13 cellular contexts compared by ENCODE assay signal in genomic region chr12:91327136-91327535, GRCh38.
DNase-seq lines count a peak whose midpoint lies in the region; ATAC-seq, FAIRE-seq and TF ChIP-seq lines count a peak whose summit lies in the region.
"Had no signal": no experiment of that assay in that cellular context is flagged by ENCODE, and none has a peak within 500 bp of the region (broad histone marks: within the 10 kb centered on the region; RNA-seq: fewer than 3 reads in every experiment).

No MANE protein-coding gene starts in this region.

- no peak overlapping the region for H3K4ac ChIP-seq in mesenchymal stem cell (ENCODE audit: low read depth in 1 of 2, low read length in 2 of 2)

- no peak overlapping the region for H3K23ac ChIP-seq in mesenchymal stem cell (ENCODE audit: low read length in 2 of 2)

- WGBS in mesenchymal stem cell, result 90% methylated on average over 4 of the region's 4 CpGs

- no peaks in the 10 kb centered on the region for H3K9me2 ChIP-seq in Karpas-422 (replicated peaks; ENCODE audit: insufficient read depth, low read length)

- no peaks in the 10 kb centered on the region for H3K9me1 ChIP-seq in endothelial cell of umbilical vein (replicated peaks; ENCODE audit: control insufficient read depth, extremely low read depth, insufficient read depth, low read length)

- TF ChIP-seq CTCF in endothelial cell of umbilical vein (IDR thresholded peaks at IDR 0.05; ENCODE audit: extremely low read depth in 1 of 2, insufficient read depth in 1 of 2, low read depth in 1 of 2, low read length in 2 of 2), result no peak

- no peak for FAIRE-seq in endothelial cell of umbilical vein (lab: Jason Lieb, UNC)

- peak overlapping the region; percentile 69; the same call in 1 of the 2 replicates for H2AFZ ChIP-seq in Karpas-422 (ENCODE audit: low read length)
- H2AFZ ChIP-seq in endothelial cell of umbilical vein (ENCODE audit: low read depth, low read length), result peak overlapping the region; percentile 54
- H2AFZ ChIP-seq in mesenchymal stem cell (ENCODE audit: low read depth, low read length), result no peak overlapping the region

- H2AK5ac ChIP-seq in mesenchymal stem cell (ENCODE audit: low read length, severe bottlenecking), result no peak overlapping the region

- no peak overlapping the region for H3K4me3 ChIP-seq in Karpas-422 (ENCODE audit: low read length)
- H3K4me3 ChIP-seq in endothelial cell of umbilical vein (replicated peaks in 1 of 3; ENCODE audit: insufficient read depth in 1 of 3, low read depth in 1 of 3, low read length in 3 of 3), result no peak overlapping the region
- peak overlapping the region in 1 of 2 experiments; percentile 47 for H3K4me3 ChIP-seq in mesenchymal stem cell (ENCODE audit: insufficient read depth in 1 of 2, low read depth in 1 of 2, low read length in 2 of 2)
- H3K4me3 ChIP-seq in subcutaneous abdominal adipose tissue (ENCODE audit: low read depth in 1 of 5, low read length in 5 of 5), result peak overlapping the region in 1 of 5 donors; percentile 28

- no peak overlapping the region for H3K18ac ChIP-seq in mesenchymal stem cell (ENCODE audit: low read depth in 1 of 2, low read length in 2 of 2)

- intact Hi-C loops in endothelial cell of umbilical vein (cut with micrococcal nuclease), result loop anchor here (2.0 kb wide), 1 partner anchor 218 kb away; no protein-coding TSS in a partner anchor

- H4K20me1 ChIP-seq in Karpas-422 (ENCODE audit: insufficient read depth, low read depth, low read length) (no peaks in the 10 kb centered on the region), endothelial cell of umbilical vein (replicated peaks; ENCODE audit: control insufficient read depth, extremely low read depth, insufficient read depth, low read length) (no peaks in the 10 kb centered on the region)

- DNase-seq in Karpas-422, result no peak
- no peak for DNase-seq in endothelial cell of umbilical vein (ENCODE audit: low read depth, low spot score)
- DNase-seq in mesenchymal stem cell, result no peak
- no peak for DNase-seq in KBM-7
- no peak for DNase-seq in NCI-H2107 (lab: John Stamatoyannopoulos, UW)
- no peak for DNase-seq in occipital lobe (lab: John Stamatoyannopoulos, UW)
- DNase-seq: NCI-H1930 had no signal

- H4K91ac ChIP-seq in mesenchymal stem cell (ENCODE audit: low read length), result no peak overlapping the region

- H3K36me3 ChIP-seq in Karpas-422 (ENCODE audit: insufficient read depth, low read length) (no peaks in the 10 kb centered on the region), endothelial cell of umbilical vein (ENCODE audit: control insufficient read depth in 2 of 2, extremely low read depth in 1 of 2, insufficient read depth in 2 of 2, low read length in 2 of 2) (no peaks in the 10 kb centered on the region), mesenchymal stem cell (ENCODE audit: control insufficient read depth in 1 of 2, insufficient read depth in 2 of 2, low read depth in 1 of 2, low read length in 2 of 2) (no peaks in the 10 kb centered on the region), subcutaneous abdominal adipose tissue (ENCODE audit: control insufficient read depth in 5 of 5, insufficient read depth in 5 of 5, low read length in 5 of 5) (no peaks in the 10 kb centered on the region)

- ATAC-seq in HG02610 (IDR thresholded peaks at IDR 0.05; ENCODE audit: unreplicated experiment), result no peak
- ATAC-seq: activated T-helper 17 cell treated with anti-CD3 and anti-CD28 coated beads, Interleukin-2, amount 50 U/mL, for 72 hours; natural killer cell treated with Interleukin-12 subunit alpha and Interleukin-12 subunit beta and Interleukin-15 and Interleukin-18, amount 100 ng/mL, for 72 hours had no signal

- H3K9ac ChIP-seq in Karpas-422 (ENCODE audit: low read length), result no peak overlapping the region
- no peak overlapping the region for H3K9ac ChIP-seq in endothelial cell of umbilical vein (replicated peaks; ENCODE audit: extremely low read depth, insufficient read depth, low read length)
- peak overlapping the region; percentile 91 for H3K9ac ChIP-seq in mesenchymal stem cell (ENCODE audit: low read length)
- H3K9ac ChIP-seq in subcutaneous abdominal adipose tissue (ENCODE audit: low read length in 5 of 5), result no peak overlapping the region

- peak overlapping the region; percentile 82 for H3K27ac ChIP-seq in Karpas-422 (ENCODE audit: low read length)
- H3K27ac ChIP-seq in endothelial cell of umbilical vein (ENCODE audit: insufficient read depth, low read depth, low read length), result no peak overlapping the region
- H3K27ac ChIP-seq in mesenchymal stem cell (ENCODE audit: low read length, poor library complexity, severe bottlenecking), result no peak overlapping the region
- peak overlapping the region; percentile 8 for H3K27ac ChIP-seq in subcutaneous abdominal adipose tissue (ENCODE audit: low read depth, low read length)
- H3K27ac ChIP-seq: epithelial cell of prostate, VCaP had no signal

- H3K9me3 ChIP-seq in Karpas-422 (ENCODE audit: low read length), result no peaks in the 10 kb centered on the region
- no peaks in the 10 kb centered on the region for H3K9me3 ChIP-seq in endothelial cell of umbilical vein (replicated peaks; ENCODE audit: control insufficient read depth, insufficient read depth, low read length)
- H3K9me3 ChIP-seq in mesenchymal stem cell (ENCODE audit: control insufficient read depth, low read length), result no peaks in the 10 kb centered on the region
- H3K9me3 ChIP-seq in subcutaneous abdominal adipose tissue (ENCODE audit: control insufficient read depth in 5 of 5, low read length in 5 of 5), result no peaks in the 10 kb centered on the region

- BruUV-seq in endothelial cell of umbilical vein (replicated peaks; lab: Mats Ljungman, UMichigan), result no TSS peak

- H2BK15ac ChIP-seq in mesenchymal stem cell (ENCODE audit: low read depth, poor library complexity, severe bottlenecking), result no peak overlapping the region

- no peaks in the 10 kb centered on the region for H3K79me2 ChIP-seq in Karpas-422 (ENCODE audit: low read length)
- H3K79me2 ChIP-seq in endothelial cell of umbilical vein (ENCODE audit: control insufficient read depth, insufficient read depth, low read length), result no peaks in the 10 kb centered on the region

- H2BK5ac ChIP-seq in mesenchymal stem cell (ENCODE audit: low read depth, low read length, poor library complexity, severe bottlenecking), result no peak overlapping the region

- no peak overlapping the region for H4K8ac ChIP-seq in mesenchymal stem cell (ENCODE audit: low read length)

- H3K4me1 ChIP-seq in Karpas-422 (ENCODE audit: low read length) (peaks cover 57% of the 10 kb centered on the region), endothelial cell of umbilical vein (ENCODE audit: control insufficient read depth, extremely low read depth, insufficient read depth, low read length) (no peaks in the 10 kb centered on the region), mesenchymal stem cell (ENCODE audit: control insufficient read depth, insufficient read depth, low read depth, low read length) (no peaks in the 10 kb centered on the region), subcutaneous abdominal adipose tissue (ENCODE audit: control insufficient read depth in 5 of 5, insufficient read depth in 5 of 5, low read length in 5 of 5) (no peaks in the 10 kb centered on the region)

- in situ Hi-C loops in KBM-7 (cut with MboI; ENCODE audit: low pct_unique_long_range_greater_than_20kb, low sequenced_read_pairs), result no loop called here

- H2BK120ac ChIP-seq in mesenchymal stem cell (ENCODE audit: low read depth, low read length), result no peak overlapping the region

- dilution Hi-C loops in endothelial cell of umbilical vein (cut with MboI; ENCODE audit: extremely low pct_ligation_motif_present, low sequenced_read_pairs), result no loop called here

- H3K27me3 ChIP-seq in Karpas-422 (ENCODE audit: low read length) (no peaks in the 10 kb centered on the region), endothelial cell of umbilical vein (ENCODE audit: control insufficient read depth in 2 of 2, insufficient read depth in 2 of 2, low read length in 2 of 2) (no peaks in the 10 kb centered on the region), mesenchymal stem cell (ENCODE audit: control insufficient read depth in 1 of 2, insufficient read depth in 1 of 2, low read length in 2 of 2) (no peaks in the 10 kb centered on the region), subcutaneous abdominal adipose tissue (ENCODE audit: control insufficient read depth in 5 of 5, insufficient read depth in 4 of 5, low read length in 5 of 5) (no peaks in the 10 kb centered on the region)

- no peak overlapping the region for H2BK12ac ChIP-seq in mesenchymal stem cell (ENCODE audit: low read length in 2 of 2)

- no peaks in the 10 kb centered on the region for H3K79me1 ChIP-seq in mesenchymal stem cell (replicated peaks; ENCODE audit: low read length, poor library complexity, severe bottlenecking)

- POLR2A ChIA-PET in endothelial cell of umbilical vein (lab: Charles Lee), result no interaction called here

- no peak for TF ChIP-seq POLR2A in endothelial cell of umbilical vein (IDR thresholded peaks at IDR 0.05; ENCODE audit: low read depth, low read length)

- CTCF ChIA-PET in endothelial cell of umbilical vein (lab: Charles Lee), result interaction anchor here (0.6 to 5.1 kb wide), 68 partner anchors 9 to 382 kb away, joined by 3 to 107 read pairs (median 5); partner anchors contain the start of genes EPYC and LUM

- no peak overlapping the region for H3K14ac ChIP-seq in mesenchymal stem cell (ENCODE audit: low read length in 2 of 2)

- H3K4me2 ChIP-seq in Karpas-422 (ENCODE audit: low read depth, low read length, poor library complexity, severe bottlenecking), result no peak overlapping the region
- no peak overlapping the region for H3K4me2 ChIP-seq in endothelial cell of umbilical vein (ENCODE audit: insufficient read depth, low read length)
- no peak overlapping the region for H3K4me2 ChIP-seq in mesenchymal stem cell (ENCODE audit: low read length, poor library complexity, severe bottlenecking)

TF ChIP-seq in endothelial cell of umbilical vein, 7 proteins besides CTCF, POLR2A, EP300 and RAD21:
- no peak for TF ChIP-seq JUN (IDR thresholded peaks at IDR 0.05; ENCODE audit: borderline replicate concordance, insufficient read depth, insufficient read length, low read depth)
- TF ChIP-seq MAX (IDR thresholded peaks at IDR 0.05; ENCODE audit: insufficient read depth, insufficient read length), result no peak
- TF ChIP-seq EZH2 (IDR thresholded peaks at IDR 0.05; ENCODE audit: borderline replicate concordance, low read depth, low read length, severe bottlenecking), result no peak
- TF ChIP-seq POLR2AphosphoS5 (IDR thresholded peaks at IDR 0.05; ENCODE audit: insufficient read depth, low read depth, low read length), result no peak
- no peak for TF ChIP-seq MYC (IDR thresholded peaks at IDR 0.05; ENCODE audit: low read depth, low read length)
- no peak for TF ChIP-seq GATA2 (IDR thresholded peaks at IDR 0.05; ENCODE audit: insufficient read depth, insufficient read length, low read depth, low read length)
- TF ChIP-seq FOS (IDR thresholded peaks at IDR 0.05; ENCODE audit: borderline replicate concordance, insufficient read depth, low read length), result no peak

Comparison
In these comparisons a context has a peak if more than half of its experiments do, and no peak if none do; other contexts are left out.
1. H3K27ac ChIP-seq: peak in Karpas-422 (single experiment) and subcutaneous abdominal adipose tissue (single experiment); none in endothelial cell of umbilical vein (single experiment) and mesenchymal stem cell (single experiment).